Comparison of ENCODE assay signal across 10 cellular contexts in the genomic region with DNA sequence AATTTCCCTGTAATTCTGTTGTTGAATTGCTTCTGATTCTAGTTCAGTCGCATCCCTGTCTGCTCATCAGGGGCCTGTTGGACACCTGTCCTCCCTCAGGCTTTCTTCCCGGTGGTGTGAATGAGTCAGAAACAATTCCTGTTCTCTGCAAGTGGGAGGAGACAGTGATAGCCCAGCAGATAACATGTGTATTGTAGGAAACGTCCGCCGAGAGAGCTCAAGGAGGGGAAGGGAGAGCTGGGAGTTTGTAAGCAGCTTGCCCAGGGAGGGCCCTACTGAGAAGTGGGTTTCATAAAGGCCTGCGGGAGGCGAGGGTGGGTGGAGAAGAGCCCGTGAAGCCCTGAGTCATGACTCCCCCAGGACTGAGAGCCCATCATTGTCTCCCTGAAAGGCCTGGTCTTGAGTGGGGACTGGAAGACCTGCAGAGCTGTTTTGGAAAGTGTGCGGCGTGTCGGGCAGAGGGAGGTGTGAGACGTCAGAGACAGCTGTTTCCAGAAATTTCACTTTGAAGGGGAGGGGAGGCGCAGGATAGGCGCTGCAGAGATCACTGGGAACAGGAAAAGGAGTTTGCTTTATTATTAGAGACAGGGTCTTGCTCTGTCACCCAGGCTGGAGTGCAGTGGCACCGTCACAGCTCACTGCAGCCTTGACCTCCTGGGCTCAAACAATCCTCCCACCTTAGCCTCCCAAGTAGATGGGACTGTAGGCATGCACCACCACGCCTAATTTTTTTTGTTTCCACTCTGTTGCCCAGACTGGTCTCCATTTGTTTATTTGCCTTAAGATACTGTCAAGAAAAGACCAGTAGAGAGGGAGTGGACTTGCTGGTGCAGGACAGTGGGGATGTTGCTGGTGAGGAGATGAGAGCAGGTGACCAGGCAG. TPM values are rescaled to one million over a fixed set of nuclear protein-coding genes. Genes with fewer than 3 reads are reported as not detected.
DNase-seq lines count a peak whose midpoint lies in the region; ATAC-seq, FAIRE-seq and TF ChIP-seq lines count a peak whose summit lies in the region.
"Had no signal": no experiment of that assay in that cellular context is flagged by ENCODE, and none has a peak within 500 bp of the region (broad histone marks: within the 10 kb centered on the region; RNA-seq: fewer than 3 reads in every experiment).

No MANE protein-coding gene starts in this region.

- no peak overlapping the region for H4K8ac ChIP-seq in neuronal stem cell (ENCODE audit: low read depth, low read length)

- H3K27me3 ChIP-seq in endothelial cell of umbilical vein (ENCODE audit: control insufficient read depth in 2 of 2, insufficient read depth in 2 of 2, low read length in 2 of 2): no peaks in the 10 kb centered on the region
- H3K27me3 ChIP-seq in neuronal stem cell (ENCODE audit: control insufficient read depth in 3 of 3, insufficient read depth in 3 of 3, low read depth in 1 of 3, low read length in 3 of 3): no peaks in the 10 kb centered on the region

- H3K27ac ChIP-seq in endothelial cell of umbilical vein (ENCODE audit: insufficient read depth, low read depth, low read length) (peak overlapping the region; percentile 78), neuronal stem cell (replicated peaks; ENCODE audit: low read length) (peak overlapping the region; percentile 3)

- H2BK12ac ChIP-seq in neuronal stem cell (ENCODE audit: low read length): no peak overlapping the region

- H2BK5ac ChIP-seq in neuronal stem cell (ENCODE audit: low read length): peak overlapping the region; percentile 79

- peak; percentile 96 for FAIRE-seq in endothelial cell of umbilical vein (lab: Jason Lieb, UNC)

- no peaks in the 10 kb centered on the region for H4K20me1 ChIP-seq in endothelial cell of umbilical vein (replicated peaks; ENCODE audit: control insufficient read depth, extremely low read depth, insufficient read depth, low read length)

- intact Hi-C loops in endothelial cell of umbilical vein (cut with micrococcal nuclease): loop anchor here (2.0 to 10.0 kb wide), 2 partner anchors 36 to 96 kb away; a partner anchor contains a TSS

- H3K4me3 ChIP-seq in endothelial cell of umbilical vein (replicated peaks in 1 of 3; ENCODE audit: insufficient read depth in 1 of 3, low read depth in 1 of 3, low read length in 3 of 3): no peak overlapping the region
- H3K4me3 ChIP-seq in neuronal stem cell (ENCODE audit: low read length in 2 of 2): no peak overlapping the region

- no peak overlapping the region for H2AK5ac ChIP-seq in neuronal stem cell (ENCODE audit: low read depth, low read length)

- H3K36me3 ChIP-seq in endothelial cell of umbilical vein (ENCODE audit: control insufficient read depth in 2 of 2, extremely low read depth in 1 of 2, insufficient read depth in 2 of 2, low read length in 2 of 2): peaks cover 3 to 41% of the 10 kb centered on the region in 2 experiments
- H3K36me3 ChIP-seq in neuronal stem cell (replicated peaks in 1 of 2; ENCODE audit: control insufficient read depth in 2 of 2, insufficient read depth in 2 of 2, low read length in 2 of 2): peaks cover 30 to 62% of the 10 kb centered on the region in 2 donors

- H3K4me1 ChIP-seq in endothelial cell of umbilical vein (ENCODE audit: control insufficient read depth, extremely low read depth, insufficient read depth, low read length): peaks cover 25% of the 10 kb centered on the region
- peaks cover 4 to 10% of the 10 kb centered on the region in 2 donors for H3K4me1 ChIP-seq in neuronal stem cell (ENCODE audit: control insufficient read depth in 2 of 2, insufficient read depth in 1 of 2, low read depth in 1 of 2, low read length in 2 of 2)

- H3K9me3 ChIP-seq in endothelial cell of umbilical vein (replicated peaks; ENCODE audit: control insufficient read depth, insufficient read depth, low read length) (no peaks in the 10 kb centered on the region), neuronal stem cell (replicated peaks in 1 of 2; ENCODE audit: control insufficient read depth in 2 of 2, insufficient read depth in 1 of 2, low read depth in 1 of 2, low read length in 2 of 2) (peaks cover 0 to 7% of the 10 kb centered on the region in 2 donors)

- no peak for TF ChIP-seq CTCF in endothelial cell of umbilical vein (IDR thresholded peaks at IDR 0.05; ENCODE audit: extremely low read depth in 1 of 2, insufficient read depth in 1 of 2, low read depth in 1 of 2, low read length in 2 of 2)

- H3K4me2 ChIP-seq in endothelial cell of umbilical vein (ENCODE audit: insufficient read depth, low read length): no peak overlapping the region
- no peak overlapping the region for H3K4me2 ChIP-seq in neuronal stem cell (ENCODE audit: insufficient read depth, low read length, poor library complexity, severe bottlenecking)

- no peak overlapping the region for H3K23ac ChIP-seq in neuronal stem cell (ENCODE audit: low read depth, low read length, poor library complexity)

- TF ChIP-seq POLR2A in endothelial cell of umbilical vein (IDR thresholded peaks at IDR 0.05; ENCODE audit: low read depth, low read length): no peak

- CTCF ChIA-PET in endothelial cell of umbilical vein (lab: Charles Lee): interaction anchor here (1.0 to 1.8 kb wide), 5 partner anchors 35 to 92 kb away, joined by 3 to 9 read pairs (median 7); a partner anchor contains a TSS

- H4K91ac ChIP-seq in neuronal stem cell (ENCODE audit: low read depth, low read length, poor library complexity): no peak overlapping the region

- in situ Hi-C loops in G401 (cut with HindIII; ENCODE audit: low sequenced_read_pairs): no loop called here

- dilution Hi-C loops in endothelial cell of umbilical vein (cut with MboI; ENCODE audit: extremely low pct_ligation_motif_present, low sequenced_read_pairs): no loop called here

- H3K79me1 ChIP-seq in neuronal stem cell (ENCODE audit: low read depth, low read length): peaks cover 4% of the 10 kb centered on the region

- ATAC-seq in GM19467 (IDR thresholded peaks at IDR 0.05; ENCODE audit: unreplicated experiment): no peak

- peak; percentile 1 for DNase-seq in G401 (ENCODE audit: low spot score)
- DNase-seq in NCI-H69 (lab: John Stamatoyannopoulos, UW): peak; percentile 29
- DNase-seq in endothelial cell of umbilical vein (ENCODE audit: low read depth, low spot score): peak; percentile 75
- DNase-seq in neuronal stem cell (ENCODE audit: low spot score): peak; percentile 4
- no peak for DNase-seq in HT-29 (ENCODE audit: low spot score)
- no peak for DNase-seq in Kasumi-1 (lab: John Stamatoyannopoulos, UW)
- no peak for DNase-seq in NCI-H524 treated with DMSO at 0.1 percent for 48 hours (lab: John Stamatoyannopoulos, UW)
- DNase-seq: hypothalamus, NCI-H526 treated with DMSO at 0.1 percent for 48 hours had no signal

- WGBS in neuronal stem cell (ENCODE audit: extremely low coverage in 2 of 2, insufficient read length in 2 of 2, insufficient replicate concordance in 1 of 2), 2 donors: no CpG with 5 or more reads among the region's 16 CpGs

- H3K9ac ChIP-seq in endothelial cell of umbilical vein (replicated peaks; ENCODE audit: extremely low read depth, insufficient read depth, low read length): no peak overlapping the region
- H3K9ac ChIP-seq in neuronal stem cell (ENCODE audit: low read depth, low read length, poor library complexity): no peak overlapping the region

- H3K79me2 ChIP-seq in endothelial cell of umbilical vein (ENCODE audit: control insufficient read depth, insufficient read depth, low read length): no peaks in the 10 kb centered on the region

- BruUV-seq in endothelial cell of umbilical vein (replicated peaks; lab: Mats Ljungman, UMichigan): no TSS peak

- H3K4ac ChIP-seq in neuronal stem cell (ENCODE audit: low read length): no peak overlapping the region

- H2BK15ac ChIP-seq in neuronal stem cell (ENCODE audit: low read length): no peak overlapping the region

- H2AFZ ChIP-seq in endothelial cell of umbilical vein (ENCODE audit: low read depth, low read length): no peak overlapping the region
- H2AFZ ChIP-seq in neuronal stem cell (ENCODE audit: low read length): peak overlapping the region; percentile 58

- POLR2A ChIA-PET in endothelial cell of umbilical vein (lab: Charles Lee): no interaction called here

- no peaks in the 10 kb centered on the region for H3K9me1 ChIP-seq in endothelial cell of umbilical vein (replicated peaks; ENCODE audit: control insufficient read depth, extremely low read depth, insufficient read depth, low read length)

- H3K14ac ChIP-seq in neuronal stem cell (ENCODE audit: low read length): no peak overlapping the region

- H2BK120ac ChIP-seq in neuronal stem cell (ENCODE audit: low read depth, low read length): no peak overlapping the region

- peak overlapping the region; percentile 19 for H3K18ac ChIP-seq in neuronal stem cell (ENCODE audit: low read length)

RNA-seq across cellular contexts. Expression of a gene that starts 35.3 kb away (rescaled TPM):
- total RNA-seq in G401 (2014; rRNA removed; shearing (Covaris generic)): 39.1 and 41.1 TPM in 2 replicates
- total RNA-seq in endothelial cell of umbilical vein: 96.2 and 99.2 TPM in 2 replicates
- polyA plus RNA-seq in endothelial cell of umbilical vein: 73.5 and 77.5 TPM in 2 replicates
- 52.3 and 58.9 TPM in 2 replicates for polyA plus RNA-seq in endothelial cell of umbilical vein (2011; cell fraction: cytosol; rRNA removed)
- polyA plus RNA-seq in endothelial cell of umbilical vein (2011; cell fraction: nucleus; rRNA removed): 271 and 353 TPM in 2 replicates
- polyA plus RNA-seq in endothelial cell of umbilical vein (2012): 93.3 and 93.6 TPM in 2 replicates
- polyA minus RNA-seq in endothelial cell of umbilical vein: 108 and 125 TPM in 2 replicates
- polyA minus RNA-seq in endothelial cell of umbilical vein (2011; cell fraction: cytosol; rRNA and poly(A)+ RNA removed): 21.8 TPM
- 142 and 151 TPM in 2 replicates for polyA minus RNA-seq in endothelial cell of umbilical vein (2011; cell fraction: nucleus; rRNA and poly(A)+ RNA removed)
- polyA plus RNA-seq in neuronal stem cell (2013, experiment 1 of 2): 16.3 TPM
- polyA plus RNA-seq in neuronal stem cell (2013, experiment 2 of 2): 16.8 TPM
- total RNA-seq in HT-29 (2014; rRNA removed; shearing (Covaris generic)): 177 and 204 TPM in 2 replicates

RNA-seq across cellular contexts. Expression of a gene that starts 38.7 kb away (rescaled TPM):
- total RNA-seq in G401 (2014; rRNA removed; shearing (Covaris generic)): not detected in 2 replicates
- total RNA-seq in endothelial cell of umbilical vein: not detected in 2 replicates
- polyA plus RNA-seq in endothelial cell of umbilical vein: 0.07 and 0.08 TPM in 2 replicates
- polyA plus RNA-seq in endothelial cell of umbilical vein (2011; cell fraction: cytosol; rRNA removed): not detected in 2 replicates
- 0.53 and 0.59 TPM in 2 replicates for polyA plus RNA-seq in endothelial cell of umbilical vein (2011; cell fraction: nucleus; rRNA removed)
- not detected in 2 replicates for polyA plus RNA-seq in endothelial cell of umbilical vein (2012)
- 0.21 and 0.97 TPM in 2 replicates for polyA minus RNA-seq in endothelial cell of umbilical vein
- not detected for polyA minus RNA-seq in endothelial cell of umbilical vein (2011; cell fraction: cytosol; rRNA and poly(A)+ RNA removed)
- polyA minus RNA-seq in endothelial cell of umbilical vein (2011; cell fraction: nucleus; rRNA and poly(A)+ RNA removed): 0.53 and 0.82 TPM in 2 replicates
- 0.03 TPM for polyA plus RNA-seq in neuronal stem cell (2013, experiment 1 of 2)
- polyA plus RNA-seq in neuronal stem cell (2013, experiment 2 of 2): not detected
- total RNA-seq in HT-29 (2014; rRNA removed; shearing (Covaris generic)): not detected in 2 replicates

RNA-seq across cellular contexts. Expression of a gene that starts 40.1 kb away (rescaled TPM):
- total RNA-seq in G401 (2014; rRNA removed; shearing (Covaris generic)): 46.1 and 71.8 TPM in 2 replicates
- 166 and 171 TPM in 2 replicates for total RNA-seq in endothelial cell of umbilical vein
- polyA plus RNA-seq in endothelial cell of umbilical vein: 175 and 195 TPM in 2 replicates
- polyA plus RNA-seq in endothelial cell of umbilical vein (2011; cell fraction: cytosol; rRNA removed): 95.6 and 104 TPM in 2 replicates
- polyA plus RNA-seq in endothelial cell of umbilical vein (2011; cell fraction: nucleus; rRNA removed): 59.4 and 61.8 TPM in 2 replicates
- polyA plus RNA-seq in endothelial cell of umbilical vein (2012): 77.5 and 97.2 TPM in 2 replicates
- polyA minus RNA-seq in endothelial cell of umbilical vein: 168 and 190 TPM in 2 replicates
- polyA minus RNA-seq in endothelial cell of umbilical vein (2011; cell fraction: cytosol; rRNA and poly(A)+ RNA removed): 101 TPM
- 23.2 and 30.1 TPM in 2 replicates for polyA minus RNA-seq in endothelial cell of umbilical vein (2011; cell fraction: nucleus; rRNA and poly(A)+ RNA removed)
- polyA plus RNA-seq in neuronal stem cell (2013, experiment 1 of 2): 138 TPM
- polyA plus RNA-seq in neuronal stem cell (2013, experiment 2 of 2): 140 TPM
- total RNA-seq in HT-29 (2014; rRNA removed; shearing (Covaris generic)): 369 and 407 TPM in 2 replicates

RNA-seq across cellular contexts. Expression of a gene that starts 49.5 kb away (rescaled TPM):
- not detected in 2 replicates for total RNA-seq in G401 (2014; rRNA removed; shearing (Covaris generic))
- not detected in 2 replicates for total RNA-seq in endothelial cell of umbilical vein
- polyA plus RNA-seq in endothelial cell of umbilical vein: 0.14 and 0.17 TPM in 2 replicates
- 0.06 TPM in 1 of 2 replicates, not detected in the other for polyA plus RNA-seq in endothelial cell of umbilical vein (2011; cell fraction: cytosol; rRNA removed)
- 0.55 and 0.70 TPM in 2 replicates for polyA plus RNA-seq in endothelial cell of umbilical vein (2011; cell fraction: nucleus; rRNA removed)
- polyA plus RNA-seq in endothelial cell of umbilical vein (2012): not detected in 2 replicates
- not detected in 2 replicates for polyA minus RNA-seq in endothelial cell of umbilical vein
- not detected for polyA minus RNA-seq in endothelial cell of umbilical vein (2011; cell fraction: cytosol; rRNA and poly(A)+ RNA removed)
- polyA minus RNA-seq in endothelial cell of umbilical vein (2011; cell fraction: nucleus; rRNA and poly(A)+ RNA removed): not detected in 2 replicates
- not detected for polyA plus RNA-seq in neuronal stem cell (2013, experiment 1 of 2)
- 0.03 TPM for polyA plus RNA-seq in neuronal stem cell (2013, experiment 2 of 2)
- not detected in 2 replicates for total RNA-seq in HT-29 (2014; rRNA removed; shearing (Covaris generic))

RNA-seq across cellular contexts. Expression of a gene that starts 59.9 kb away (rescaled TPM):
- total RNA-seq in G401 (2014; rRNA removed; shearing (Covaris generic)): not detected in 2 replicates
- total RNA-seq in endothelial cell of umbilical vein: 0.30 TPM in 1 of 2 replicates, not detected in the other
- polyA plus RNA-seq in endothelial cell of umbilical vein: 0.28 and 0.35 TPM in 2 replicates
- 0.07 TPM in 1 of 2 replicates, not detected in the other for polyA plus RNA-seq in endothelial cell of umbilical vein (2011; cell fraction: cytosol; rRNA removed)
- polyA plus RNA-seq in endothelial cell of umbilical vein (2011; cell fraction: nucleus; rRNA removed): 0.78 and 1.9 TPM in 2 replicates
- 0.30 TPM in 1 of 2 replicates, not detected in the other for polyA plus RNA-seq in endothelial cell of umbilical vein (2012)
- polyA minus RNA-seq in endothelial cell of umbilical vein: 0.41 TPM in 1 of 2 replicates, not detected in the other
- not detected for polyA minus RNA-seq in endothelial cell of umbilical vein (2011; cell fraction: cytosol; rRNA and poly(A)+ RNA removed)
- not detected in 2 replicates for polyA minus RNA-seq in endothelial cell of umbilical vein (2011; cell fraction: nucleus; rRNA and poly(A)+ RNA removed)
- 0.06 TPM for polyA plus RNA-seq in neuronal stem cell (2013, experiment 1 of 2)
- polyA plus RNA-seq in neuronal stem cell (2013, experiment 2 of 2): not detected
- total RNA-seq in HT-29 (2014; rRNA removed; shearing (Covaris generic)): not detected in 2 replicates

Comparison
In these comparisons a context has a peak if more than half of its experiments do, and no peak if none do; other contexts are left out.
1. DNase-seq: peak in G401 (single experiment), NCI-H69 (single experiment), endothelial cell of umbilical vein (single experiment) and neuronal stem cell (single experiment); none in HT-29 (single experiment), Kasumi-1 (0 of 2) and NCI-H524 treated with DMSO at 0.1 percent for 48 hours (single experiment).